19 cellular contexts compared by ENCODE assay signal in genomic region chr3:61928020-61928419, GRCh38.
DNase-seq lines count a peak whose midpoint lies in the region; ATAC-seq and TF ChIP-seq lines count a peak whose summit lies in the region.
"Had no signal": no experiment of that assay in that cellular context is flagged by ENCODE, and none has a peak within 500 bp of the region (broad histone marks: within the 10 kb centered on the region; RNA-seq: fewer than 3 reads in every experiment).

No MANE protein-coding gene starts in this region.

- H3K9me3 ChIP-seq in breast epithelium (no peaks in the 10 kb centered on the region), osteoblast (ENCODE audit: low read depth, low read length) (no peaks in the 10 kb centered on the region), tibial nerve (no peaks in the 10 kb centered on the region)

- CTCF ChIA-PET in MCF 10A (lab: Yijun Ruan, JAX), result interaction anchor here (0.6 to 1.1 kb wide), 5 partner anchors 8 to 514 kb away, joined by 3 to 4 read pairs (median 3); no protein-coding TSS in a partner anchor

- no peaks in the 10 kb centered on the region for H3K9me3 Mint-ChIP-seq in MCF 10A (ENCODE audit: unreplicated experiment)
- H3K9me3 Mint-ChIP-seq: activated CD4-positive, alpha-beta memory T cell treated with anti-CD3 and anti-CD28 coated beads for 36 hours had no signal

- H3K4me1 ChIP-seq in breast epithelium (peaks cover 0 to 3% of the 10 kb centered on the region in 2 donors), osteoblast (ENCODE audit: insufficient read depth, low read length) (peaks cover 22% of the 10 kb centered on the region), tibial nerve (peaks cover 0 to 33% (median 1%) of the 10 kb centered on the region in 4 donors)

- no peaks in the 10 kb centered on the region for H4K20me1 ChIP-seq in osteoblast (ENCODE audit: insufficient read depth, low read length)

- intact Hi-C loops in breast epithelium (cut with DNase I; ENCODE audit: low total_unique reads) (no loop called here), MCF 10A (cut with micrococcal nuclease) (loop anchor here (5.0 kb wide), 1 partner anchor 366 kb away; the partner anchor contains the start of gene PTPRG)

- no peak for TF ChIP-seq EP300 in tibial nerve (IDR thresholded peaks at IDR 0.05)

- DNase-seq in breast epithelium (ENCODE audit: low spot score in 2 of 2) (no peak), MCF 10A (ENCODE audit: unreplicated experiment) (no peak), fibroblast of gingiva (ENCODE audit: low read depth) (peak; percentile 7), osteoblast (ENCODE audit: insufficient read length, low spot score, missing footprints) (no peak), Kasumi-1 (lab: John Stamatoyannopoulos, UW) (no peak), tibial nerve (ENCODE audit: low spot score in 2 of 2) (no peak), anterior cingulate cortex (lab: John Stamatoyannopoulos, UW) (no peak)
- DNase-seq: 8988T; activated CD4-positive, alpha-beta memory T cell treated with anti-CD3 and anti-CD28 coated beads for 36 hours; activated effector memory CD4-positive, alpha-beta T cell treated with anti-CD3 and anti-CD28 coated beads, Interleukin-2, amount 50 U/mL, for 16 hours; central memory CD4-positive, alpha-beta T cell; NCI-H1694; NCI-H524; retina; T-helper 2 cell had no signal

- peaks cover 25% of the 10 kb centered on the region for H3K79me2 ChIP-seq in osteoblast (ENCODE audit: insufficient read depth, low read length)

- no peak for TF ChIP-seq POLR2A in breast epithelium (IDR thresholded peaks at IDR 0.05)
- TF ChIP-seq POLR2A in tibial nerve (IDR thresholded peaks at IDR 0.05), result no peak

- H3K36me3 ChIP-seq in breast epithelium (no peaks in the 10 kb centered on the region), osteoblast (ENCODE audit: insufficient read depth, low read length) (no peaks in the 10 kb centered on the region), tibial nerve (no peaks in the 10 kb centered on the region)

- ATAC-seq in HG03097 (IDR thresholded peaks at IDR 0.05; ENCODE audit: low FRiP score, unreplicated experiment), result no peak
- ATAC-seq: esophagus mucosa, Panc1 had no signal

- no peaks in the 10 kb centered on the region for H3K36me3 Mint-ChIP-seq in MCF 10A (ENCODE audit: insufficient read depth, unreplicated experiment)
- H3K36me3 Mint-ChIP-seq: activated CD4-positive, alpha-beta memory T cell treated with anti-CD3 and anti-CD28 coated beads for 36 hours; IgD-negative memory B cell had no signal

- H3K4me2 ChIP-seq in osteoblast (ENCODE audit: insufficient read depth, low read length), result peak overlapping the region; percentile 73

- peak overlapping the region; percentile 50 to 86 for H3K27ac ChIP-seq in breast epithelium
- peak overlapping the region; percentile 93 for H3K27ac ChIP-seq in osteoblast (ENCODE audit: low read depth, low read length)
- peak overlapping the region in 1 of 4 donors; percentile 52 for H3K27ac ChIP-seq in tibial nerve

- no peak overlapping the region for H3K4me3 Mint-ChIP-seq in MCF 10A (ENCODE audit: unreplicated experiment)
- H3K4me3 Mint-ChIP-seq: activated CD4-positive, alpha-beta memory T cell treated with anti-CD3 and anti-CD28 coated beads for 36 hours; IgD-negative memory B cell had no signal

- 69% methylated on average over 3 of the region's 3 CpGs for WGBS in tibial nerve, 2 donors

- no peak overlapping the region for H3K27ac Mint-ChIP-seq in MCF 10A (ENCODE audit: low read depth, unreplicated experiment)
- H3K27ac Mint-ChIP-seq: activated CD4-positive, alpha-beta memory T cell treated with anti-CD3 and anti-CD28 coated beads for 36 hours had no signal

- POLR2A ChIA-PET in MCF 10A (lab: Yijun Ruan, JAX), result no interaction called here

- H3K27me3 Mint-ChIP-seq in MCF 10A (ENCODE audit: insufficient read depth, unreplicated experiment), result no peaks in the 10 kb centered on the region

- no peak overlapping the region for H2AFZ ChIP-seq in osteoblast (ENCODE audit: low read length)

- no peaks in the 10 kb centered on the region for H3K27me3 ChIP-seq in breast epithelium
- no peaks in the 10 kb centered on the region for H3K27me3 ChIP-seq in osteoblast (ENCODE audit: insufficient read depth, low read length)
- no peaks in the 10 kb centered on the region for H3K27me3 ChIP-seq in tibial nerve

- TF ChIP-seq CTCF in breast epithelium (IDR thresholded peaks at IDR 0.05), result no peak
- no peak for TF ChIP-seq CTCF in MCF 10A (IDR thresholded peaks at IDR 0.05; ENCODE audit: unreplicated experiment)
- TF ChIP-seq CTCF in osteoblast (IDR thresholded peaks at IDR 0.05; ENCODE audit: extremely low read depth, low read depth, low read length), result no peak
- TF ChIP-seq CTCF in tibial nerve (IDR thresholded peaks at IDR 0.05), result no peak

- H3K4me3 ChIP-seq in breast epithelium, result no peak overlapping the region
- no peak overlapping the region for H3K4me3 ChIP-seq in osteoblast (ENCODE audit: insufficient read depth, low read length)
- H3K4me3 ChIP-seq in tibial nerve, result no peak overlapping the region

- BruUV-seq in MCF 10A (replicated peaks; lab: Mats Ljungman, UMichigan), result no TSS peak

- H3K4me1 Mint-ChIP-seq in MCF 10A (ENCODE audit: insufficient read depth, unreplicated experiment), result peaks cover 33% of the 10 kb centered on the region
- H3K4me1 Mint-ChIP-seq: IgD-negative memory B cell had no signal
